ENCODE assay signal across 8 cellular contexts in the genomic region with DNA sequence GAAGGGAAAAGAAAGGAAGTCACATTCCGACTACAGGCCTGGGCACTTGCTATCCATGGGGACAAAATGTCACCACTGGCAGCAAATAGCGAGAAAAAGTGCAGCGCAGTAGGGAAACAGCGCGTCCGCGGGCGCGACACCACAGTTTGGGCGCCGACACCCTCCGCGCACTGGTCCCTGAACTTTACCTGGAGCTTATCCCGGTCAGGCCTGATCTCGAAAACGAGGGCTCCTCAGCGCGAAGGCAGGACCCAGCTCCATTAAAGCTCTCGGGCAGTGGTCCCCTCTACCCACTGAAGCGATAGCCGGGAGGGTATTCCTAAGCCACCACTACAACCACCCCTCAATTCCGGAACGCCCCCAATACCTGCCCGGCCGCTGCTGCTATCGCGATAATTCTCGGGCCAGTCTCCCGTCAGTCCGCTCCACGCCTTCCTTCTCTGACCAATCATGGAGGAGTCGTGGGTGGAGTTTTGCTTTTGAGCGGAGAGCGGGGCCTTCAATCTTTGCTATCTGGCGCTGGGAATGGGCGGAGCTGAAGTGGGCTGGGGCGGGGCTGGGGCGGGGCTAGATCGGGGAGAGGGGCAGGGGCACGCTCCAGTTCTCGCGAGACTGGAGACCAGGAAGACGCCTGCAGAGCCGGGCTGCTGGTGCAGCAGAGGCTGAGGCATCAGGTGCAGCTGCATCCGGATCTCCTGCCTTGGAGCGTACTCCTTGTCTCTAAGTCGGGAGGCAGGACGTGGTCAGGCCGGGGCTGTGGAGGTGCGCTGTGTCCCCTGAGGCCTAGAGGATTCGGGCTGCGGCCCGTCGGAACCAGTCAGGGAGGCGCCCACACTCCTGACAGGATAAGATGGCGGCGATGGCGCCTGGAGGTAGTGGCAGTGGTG. TPM values are rescaled to one million over a fixed set of nuclear protein-coding genes. Genes with fewer than 3 reads are reported as not detected.
DNase-seq lines count a peak whose midpoint lies in the region; ATAC-seq and TF ChIP-seq lines count a peak whose summit lies in the region.

A gene with protein sequence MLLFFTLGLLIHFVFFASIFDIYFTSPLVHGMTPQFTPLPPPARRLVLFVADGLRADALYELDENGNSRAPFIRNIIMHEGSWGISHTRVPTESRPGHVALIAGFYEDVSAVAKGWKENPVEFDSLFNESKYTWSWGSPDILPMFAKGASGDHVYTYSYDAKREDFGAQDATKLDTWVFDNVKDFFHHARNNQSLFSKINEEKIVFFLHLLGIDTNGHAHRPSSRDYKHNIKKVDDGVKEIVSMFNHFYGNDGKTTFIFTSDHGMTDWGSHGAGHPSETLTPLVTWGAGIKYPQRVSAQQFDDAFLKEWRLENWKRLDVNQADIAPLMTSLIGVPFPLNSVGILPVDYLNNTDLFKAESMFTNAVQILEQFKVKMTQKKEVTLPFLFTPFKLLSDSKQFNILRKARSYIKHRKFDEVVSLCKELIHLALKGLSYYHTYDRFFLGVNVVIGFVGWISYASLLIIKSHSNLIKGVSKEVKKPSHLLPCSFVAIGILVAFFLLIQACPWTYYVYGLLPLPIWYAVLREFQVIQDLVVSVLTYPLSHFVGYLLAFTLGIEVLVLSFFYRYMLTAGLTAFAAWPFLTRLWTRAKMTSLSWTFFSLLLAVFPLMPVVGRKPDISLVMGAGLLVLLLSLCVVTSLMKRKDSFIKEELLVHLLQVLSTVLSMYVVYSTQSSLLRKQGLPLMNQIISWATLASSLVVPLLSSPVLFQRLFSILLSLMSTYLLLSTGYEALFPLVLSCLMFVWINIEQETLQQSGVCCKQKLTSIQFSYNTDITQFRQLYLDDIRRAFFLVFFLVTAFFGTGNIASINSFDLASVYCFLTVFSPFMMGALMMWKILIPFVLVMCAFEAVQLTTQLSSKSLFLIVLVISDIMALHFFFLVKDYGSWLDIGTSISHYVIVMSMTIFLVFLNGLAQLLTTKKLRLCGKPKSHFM (minus strand): TSS at position 401 of the 887 bp plus-strand sequence. CDS start 25,703 bp downstream, outside the sequence.
A gene with protein sequence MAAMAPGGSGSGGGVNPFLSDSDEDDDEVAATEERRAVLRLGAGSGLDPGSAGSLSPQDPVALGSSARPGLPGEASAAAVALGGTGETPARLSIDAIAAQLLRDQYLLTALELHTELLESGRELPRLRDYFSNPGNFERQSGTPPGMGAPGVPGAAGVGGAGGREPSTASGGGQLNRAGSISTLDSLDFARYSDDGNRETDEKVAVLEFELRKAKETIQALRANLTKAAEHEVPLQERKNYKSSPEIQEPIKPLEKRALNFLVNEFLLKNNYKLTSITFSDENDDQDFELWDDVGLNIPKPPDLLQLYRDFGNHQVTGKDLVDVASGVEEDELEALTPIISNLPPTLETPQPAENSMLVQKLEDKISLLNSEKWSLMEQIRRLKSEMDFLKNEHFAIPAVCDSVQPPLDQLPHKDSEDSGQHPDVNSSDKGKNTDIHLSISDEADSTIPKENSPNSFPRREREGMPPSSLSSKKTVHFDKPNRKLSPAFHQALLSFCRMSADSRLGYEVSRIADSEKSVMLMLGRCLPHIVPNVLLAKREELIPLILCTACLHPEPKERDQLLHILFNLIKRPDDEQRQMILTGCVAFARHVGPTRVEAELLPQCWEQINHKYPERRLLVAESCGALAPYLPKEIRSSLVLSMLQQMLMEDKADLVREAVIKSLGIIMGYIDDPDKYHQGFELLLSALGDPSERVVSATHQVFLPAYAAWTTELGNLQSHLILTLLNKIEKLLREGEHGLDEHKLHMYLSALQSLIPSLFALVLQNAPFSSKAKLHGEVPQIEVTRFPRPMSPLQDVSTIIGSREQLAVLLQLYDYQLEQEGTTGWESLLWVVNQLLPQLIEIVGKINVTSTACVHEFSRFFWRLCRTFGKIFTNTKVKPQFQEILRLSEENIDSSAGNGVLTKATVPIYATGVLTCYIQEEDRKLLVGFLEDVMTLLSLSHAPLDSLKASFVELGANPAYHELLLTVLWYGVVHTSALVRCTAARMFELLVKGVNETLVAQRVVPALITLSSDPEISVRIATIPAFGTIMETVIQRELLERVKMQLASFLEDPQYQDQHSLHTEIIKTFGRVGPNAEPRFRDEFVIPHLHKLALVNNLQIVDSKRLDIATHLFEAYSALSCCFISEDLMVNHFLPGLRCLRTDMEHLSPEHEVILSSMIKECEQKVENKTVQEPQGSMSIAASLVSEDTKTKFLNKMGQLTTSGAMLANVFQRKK (plus strand): TSS at position 600 of the 887 bp plus-strand sequence. CDS start 251 bp downstream, at position 851.

- H3K4me3 Mint-ChIP-seq in CD8-positive, alpha-beta memory T cell, result peak within 1 kb of the TSS; percentile 98 to 100 (median 100)

- peak within 1 kb of the TSS; percentile 98 for H3K4me3 ChIP-seq in CD8-positive, alpha-beta memory T cell (ENCODE audit: low read length)
- H3K4me3 ChIP-seq in lung, result peak within 1 kb of the TSS; percentile 92

- CTCF ChIA-PET in CD8-positive, alpha-beta memory T cell (lab: Charles Lee), result interaction anchor here (0.7 to 3.7 kb wide), 7 partner anchors 10 to 69 kb away, joined by 3 to 26 read pairs (median 4); no protein-coding TSS in a partner anchor

- H3K27me3 ChIP-seq in CD8-positive, alpha-beta memory T cell (ENCODE audit: insufficient read depth, low read length, poor library complexity, severe bottlenecking), result no peaks in the 10 kb centered on the region
- H3K27me3 ChIP-seq in lung (ENCODE audit: control insufficient read depth, insufficient read depth), result no peaks in the 10 kb centered on the region

- H3K27ac Mint-ChIP-seq in CD8-positive, alpha-beta memory T cell, result peak within 1 kb of the TSS; percentile 82 to 99 (median 97)

- ATAC-seq in GM19468 (IDR thresholded peaks at IDR 0.05; ENCODE audit: extremely low read depth, unreplicated experiment) (peak; percentile 82), lung (ENCODE audit: insufficient read depth, low FRiP score) (peak; percentile 97)

- POLR2A ChIA-PET in CD8-positive, alpha-beta memory T cell (lab: Charles Lee), result interaction anchor here (0.7 to 1.6 kb wide), 7 partner anchors 11 to 339 kb away, joined by 3 to 6 read pairs (median 5); no protein-coding TSS in a partner anchor

- 0 to 1% methylated on average over 54 to 58 of the region's 58 CpGs for WGBS in lung, 2 donors

- H3K36me3 ChIP-seq in CD8-positive, alpha-beta memory T cell (ENCODE audit: insufficient read depth, low read length), result no peaks in the 10 kb centered on the region
- no peaks in the 10 kb centered on the region for H3K36me3 ChIP-seq in lung (ENCODE audit: control insufficient read depth in 2 of 2, insufficient read depth in 2 of 2, low read length in 2 of 2)

- H3K36me3 Mint-ChIP-seq in CD8-positive, alpha-beta memory T cell, result peaks cover 0 to 35% (median 10%) of the 10 kb centered on the region in 3 donors

- DNase-seq in CD8-positive, alpha-beta memory T cell, result peak; percentile 92 to 98 (median 96)
- DNase-seq in HS-5 (ENCODE audit: low read depth), result peak; percentile 81
- peak; percentile 93 for DNase-seq in NK-92 treated with Interleukin-12 subunit alpha and Interleukin-12 subunit beta, amount 100 ng/mL, for 24 hours (lab: John Stamatoyannopoulos, UW)
- peak; percentile 92 for DNase-seq in activated CD8-positive, alpha-beta memory T cell treated with anti-CD3 and anti-CD28 coated beads for 24 hours
- DNase-seq in effector CD8-positive, alpha-beta T cell (lab: John Stamatoyannopoulos, UW), result peak; percentile 97
- DNase-seq in lung (ENCODE audit: low spot score), result peak; percentile 98
- DNase-seq in stimulated activated CD4-positive, alpha-beta T cell treated with anti-CD3 and anti-CD28 coated beads, TNF-alpha, amount 100 ng/mL, for 4 hours (ENCODE audit: low read depth in 3 of 3), result peak; percentile 66 to 91 (median 87)

- no peaks in the 10 kb centered on the region for H3K9me3 ChIP-seq in CD8-positive, alpha-beta memory T cell (ENCODE audit: low read length)
- no peaks in the 10 kb centered on the region for H3K9me3 ChIP-seq in lung (ENCODE audit: control insufficient read depth in 2 of 2, insufficient read depth in 1 of 2, low read length in 1 of 2)

- TF ChIP-seq CTCF in lung (IDR thresholded peaks at IDR 0.05; ENCODE audit: control extremely low read depth, extremely low read depth), result no peak

- no peaks in the 10 kb centered on the region for H3K9me3 Mint-ChIP-seq in CD8-positive, alpha-beta memory T cell

- peak within 1 kb of the TSS; percentile 79 for H3K27ac ChIP-seq in CD8-positive, alpha-beta memory T cell (ENCODE audit: low read depth, low read length)
- H3K27ac ChIP-seq in lung (ENCODE audit: low read depth in 1 of 2, low read length in 1 of 2), result peak within 1 kb of the TSS; percentile 75 to 91

- H3K27me3 Mint-ChIP-seq in CD8-positive, alpha-beta memory T cell, result no peaks in the 10 kb centered on the region

- H3K4me1 ChIP-seq in CD8-positive, alpha-beta memory T cell (ENCODE audit: insufficient read depth, low read length), result peaks cover 56% of the 10 kb centered on the region
- H3K4me1 ChIP-seq in lung (ENCODE audit: control insufficient read depth in 2 of 2, insufficient read depth in 2 of 2, low read length in 2 of 2), result peaks cover 3 to 5% of the 10 kb centered on the region in 2 donors

- H3K4me1 Mint-ChIP-seq in CD8-positive, alpha-beta memory T cell, result peaks cover 59 to 69% (median 68%) of the 10 kb centered on the region in 3 donors

RNA-seq across cellular contexts. Expression of the first gene that starts in this region (rescaled TPM):
- 10 to 100 TPM; 23.2 to 24.2 TPM for total RNA-seq in CD8-positive, alpha-beta memory T cell
- 11.4 TPM for polyA plus RNA-seq in CD8-positive, alpha-beta memory T cell
- total RNA-seq in lung, result 10 to 100 TPM; 25.2 to 62.5 TPM
- 1 to 10 TPM; 5.7 to 7.4 TPM for polyA plus RNA-seq in lung

RNA-seq across cellular contexts. Expression of the second gene that starts in this region (rescaled TPM):
- total RNA-seq in CD8-positive, alpha-beta memory T cell, result 10 to 100 TPM; 19.6 TPM
- polyA plus RNA-seq in CD8-positive, alpha-beta memory T cell, result 7.4 TPM
- 10 to 100 TPM; 31.1 to 69.2 TPM for total RNA-seq in lung
- 10 to 100 TPM; 11.6 to 13.6 TPM for polyA plus RNA-seq in lung

Comparison
In these comparisons a context has a peak if more than half of its experiments do, and no peak if none do; other contexts are left out.
1. Peak in every context shown above with its lines: DNase-seq, ATAC-seq, H3K4me3 ChIP-seq and H3K27ac ChIP-seq.